Comparison of ENCODE assay signal across 19 cellular contexts in the genomic region with DNA sequence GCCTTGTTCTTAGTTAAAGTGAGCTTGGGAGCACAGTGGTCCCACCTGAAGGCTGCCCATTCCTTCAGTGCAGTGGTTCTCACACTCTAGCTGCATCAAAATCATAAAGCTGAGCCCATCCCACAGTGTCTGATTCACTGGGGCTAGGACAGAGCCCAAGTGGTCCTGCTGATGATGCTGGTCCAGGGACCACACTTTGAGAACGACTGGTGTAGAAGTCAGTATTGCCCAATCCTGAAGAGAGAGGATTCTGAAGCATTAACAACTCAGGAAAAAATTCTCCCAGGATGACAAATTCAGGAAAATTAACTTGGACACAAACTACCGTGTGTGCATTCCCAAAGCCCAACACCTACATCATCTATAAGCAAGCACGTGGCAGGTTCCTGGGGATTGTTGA.
"Had no signal": no experiment of that assay in that cellular context is flagged by ENCODE, and none has a peak within 500 bp of the region (broad histone marks: within the 10 kb centered on the region; RNA-seq: fewer than 3 reads in every experiment).

No MANE protein-coding gene starts in this region.

- H3K36me3 Mint-ChIP-seq: naive thymus-derived CD8-positive, alpha-beta T cell; stimulated activated effector memory CD8-positive, alpha-beta T cell treated with anti-CD3 and anti-CD28 coated beads, Interleukin-12 subunit alpha, Interleukin-12 subunit beta, amount 100 ng/mL, for 72 hours had no signal

- H3K4me3 Mint-ChIP-seq: naive thymus-derived CD8-positive, alpha-beta T cell; nephron progenitor cell; stimulated activated effector memory CD8-positive, alpha-beta T cell treated with anti-CD3 and anti-CD28 coated beads, Interleukin-12 subunit alpha, Interleukin-12 subunit beta, amount 100 ng/mL, for 72 hours had no signal

- H3K4me1 Mint-ChIP-seq: stimulated activated effector memory CD8-positive, alpha-beta T cell treated with anti-CD3 and anti-CD28 coated beads, Interleukin-12 subunit alpha, Interleukin-12 subunit beta, amount 100 ng/mL, for 72 hours had no signal

- H3K9me3 ChIP-seq: lower lobe of right lung, prostate gland, right atrium auricular region, sigmoid colon, thyroid gland, vagina had no signal

- H3K9me3 Mint-ChIP-seq: naive thymus-derived CD8-positive, alpha-beta T cell; stimulated activated effector memory CD8-positive, alpha-beta T cell treated with anti-CD3 and anti-CD28 coated beads, Interleukin-12 subunit alpha, Interleukin-12 subunit beta, amount 100 ng/mL, for 72 hours had no signal

- H3K4me1 ChIP-seq: lower lobe of right lung, prostate gland, right atrium auricular region, sigmoid colon, stomach, vagina had no signal

- H3K36me3 ChIP-seq: lower lobe of right lung, prostate gland, right atrium auricular region, sigmoid colon, stomach, thyroid gland, vagina had no signal

- H3K27ac Mint-ChIP-seq: stimulated activated effector memory CD8-positive, alpha-beta T cell treated with anti-CD3 and anti-CD28 coated beads, Interleukin-12 subunit alpha, Interleukin-12 subunit beta, amount 100 ng/mL, for 72 hours had no signal

- DNase-seq: effector CD4-positive, alpha-beta T cell; left ventricle myocardium superior; lower lobe of right lung; naive thymus-derived CD8-positive, alpha-beta T cell; nephron progenitor cell; nucleus accumbens; sigmoid colon; stimulated activated CD4-positive, alpha-beta T cell treated with anti-CD3 and anti-CD28 coated beads, Interleukin-2, amount 100 ng/mL, for 24 hours; stimulated activated CD4-positive, alpha-beta T cell treated with anti-CD3 and anti-CD28 coated beads, Interleukin-4, amount 100 ng/mL, for 24 hours; stimulated activated naive CD4-positive, alpha-beta T cell treated with Interleukin-2 at 50 U/mL for 16 hours; stomach; thyroid gland; trophoblast cell had no signal

- H3K27ac ChIP-seq: epithelial cell of prostate, lower lobe of right lung, prostate gland, right atrium auricular region, sigmoid colon, stomach, thyroid gland, vagina had no signal

- H3K4me3 ChIP-seq: dorsolateral prefrontal cortex, lower lobe of right lung, prostate gland, right atrium auricular region, sigmoid colon, stomach, thyroid gland, vagina had no signal

- H3K27me3 ChIP-seq: dorsolateral prefrontal cortex, right atrium auricular region, sigmoid colon, stomach, thyroid gland, vagina had no signal
